In the genomic region with DNA sequence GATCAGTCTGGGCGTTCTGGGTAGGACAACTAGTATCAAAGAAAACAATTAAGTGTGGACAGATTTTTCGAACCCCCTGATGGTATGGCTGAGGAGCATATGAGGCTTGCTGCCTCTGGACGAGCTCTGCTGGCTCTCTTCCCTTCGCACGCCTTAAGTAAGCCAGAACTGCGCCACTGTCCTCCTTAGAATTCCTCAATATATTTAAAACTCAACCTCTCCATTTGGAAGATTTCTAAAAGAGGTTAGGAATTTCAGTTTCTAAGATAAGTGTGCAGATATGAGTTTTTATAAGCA, we compare ENCODE assay signal across 37 cellular contexts. TPM values are rescaled to one million over a fixed set of nuclear protein-coding genes. Genes with fewer than 3 reads are reported as not detected.
DNase-seq lines count a peak whose midpoint lies in the region; ATAC-seq, FAIRE-seq and TF ChIP-seq lines count a peak whose summit lies in the region.
"Had no signal": no experiment of that assay in that cellular context is flagged by ENCODE, and none has a peak within 500 bp of the region (broad histone marks: within the 10 kb centered on the region; RNA-seq: fewer than 3 reads in every experiment).

No MANE protein-coding gene starts in this region.

- FAIRE-seq in GM19239 (lab: Jason Lieb, UNC), result peak; percentile 11
- no peak for FAIRE-seq in kidney (lab: Jason Lieb, UNC)
- FAIRE-seq: bronchial epithelial cell, H1 had no signal

- TF ChIP-seq CTCF in kidney (IDR thresholded peaks at IDR 0.05; ENCODE audit: borderline replicate concordance, extremely low read depth, insufficient read depth), result no peak
- TF ChIP-seq CTCF in gastroesophageal sphincter (IDR thresholded peaks at IDR 0.05), result no peak

- ATAC-seq in gastroesophageal sphincter, result no peak
- ATAC-seq: activated naive CD4-positive, alpha-beta T cell treated with anti-CD3 and anti-CD28 coated beads, Interleukin-2, amount 50 U/mL, for 72 hours; sciatic nerve; stimulated activated naive CD8-positive, alpha-beta T cell treated with anti-CD3 and anti-CD28 coated beads, Interleukin-15, amount 100 ng/mL, for 72 hours had no signal

- DNase-seq in GM19239 (ENCODE audit: insufficient read length, low spot score) (no peak), adipocyte (ENCODE audit: low read depth) (no peak), kidney (no peak), NOMO-1 (lab: John Stamatoyannopoulos, UW; ENCODE audit: unreplicated experiment in 2 of 2) (no peak), NCI-H187 treated with DMSO at 0.1 percent for 48 hours (lab: John Stamatoyannopoulos, UW) (no peak)
- DNase-seq in activated CD4-positive, alpha-beta T cell treated with anti-CD3 and anti-CD28 coated beads for 48 hours, result no peak
- DNase-seq: ACHN; activated CD4-positive, alpha-beta T cell treated with anti-CD3 and anti-CD28 coated beads, Interleukin-2, amount 10 ng/mL, durations not matched to agents 24 days and 14 days; activated CD8-positive, alpha-beta memory T cell treated with anti-CD3 and anti-CD28 coated beads for 24 hours; activated T-cell treated with anti-CD3 and anti-CD28 coated beads for 4 hours; aorta; BE2C; colonic mucosa; COR-L47; effector CD8-positive, alpha-beta T cell; GDM1; islet precursor cell; mammary epithelial cell; NCI-H146; NCI-H446; NCI-H774; SJCRH30; stimulated activated CD4-positive, alpha-beta T cell treated with anti-CD3 and anti-CD28 coated beads, Interleukin-12 subunit alpha, Interleukin-12 subunit beta, amount 100 ng/mL, for 4 hours; stimulated activated CD4-positive, alpha-beta T cell treated with anti-CD3 and anti-CD28 coated beads, Interleukin-2, amount 100 ng/mL, for 48 hours; stimulated activated naive CD8-positive, alpha-beta T cell treated with anti-CD3 and anti-CD28 coated beads, Interleukin-15, amount 100 ng/mL, for 72 hours; SW 1271; T1000; WERI-Rb-1 had no signal

- H3K36me3 ChIP-seq in adipocyte (ENCODE audit: control insufficient read depth, insufficient read depth, low read length, severe bottlenecking) (no peaks in the 10 kb centered on the region), kidney (ENCODE audit: control insufficient read depth in 1 of 2, insufficient read depth in 2 of 2, low read length in 2 of 2) (no peaks in the 10 kb centered on the region), rectal smooth muscle tissue (ENCODE audit: control insufficient read depth, insufficient read depth, low read length) (no peaks in the 10 kb centered on the region), gastroesophageal sphincter (peaks cover 0 to 4% of the 10 kb centered on the region in 2 donors)
- H3K36me3 ChIP-seq: BE2C, colonic mucosa, neural progenitor cell, SJCRH30, WERI-Rb-1 had no signal

- intact Hi-C loops in kidney (cut with DNase I), result no loop called here

- H3K4me3 ChIP-seq in adipocyte (ENCODE audit: low read length), result peak overlapping the region; percentile 44
- peak overlapping the region in 1 of 2 donors; percentile 17 for H3K4me3 ChIP-seq in kidney (ENCODE audit: low read length in 2 of 2)
- peak overlapping the region; percentile 30 for H3K4me3 ChIP-seq in rectal smooth muscle tissue (ENCODE audit: low read length)
- no peak overlapping the region for H3K4me3 ChIP-seq in gastroesophageal sphincter
- H3K4me3 ChIP-seq: colonic mucosa, neural progenitor cell, SJCRH30 had no signal

- H3K9ac ChIP-seq in adipocyte (ENCODE audit: low read length) (no peak overlapping the region), kidney (ENCODE audit: low read length in 2 of 2) (no peak overlapping the region), rectal smooth muscle tissue (ENCODE audit: low read length) (no peak overlapping the region)
- H3K9ac ChIP-seq: neural progenitor cell had no signal

- TF ChIP-seq EP300 in gastroesophageal sphincter (IDR thresholded peaks at IDR 0.05), result no peak

- H3K27ac ChIP-seq in kidney (ENCODE audit: low read depth in 2 of 2, low read length in 2 of 2) (peak overlapping the region; percentile 30 to 70), rectal smooth muscle tissue (ENCODE audit: low read depth, low read length) (no peak overlapping the region), gastroesophageal sphincter (no peak overlapping the region)
- H3K27ac ChIP-seq: colonic mucosa, epithelial cell of prostate, neural progenitor cell, SJCRH30, WERI-Rb-1 had no signal

- TF ChIP-seq POLR2A in gastroesophageal sphincter (IDR thresholded peaks at IDR 0.05), result no peak

- H3K4me1 ChIP-seq in adipocyte (ENCODE audit: control insufficient read depth, insufficient read depth, low read length) (peaks cover 18% of the 10 kb centered on the region), kidney (ENCODE audit: control insufficient read depth in 1 of 2, insufficient read depth in 1 of 2, low read depth in 1 of 2, low read length in 2 of 2) (peaks cover 0 to 9% of the 10 kb centered on the region in 2 donors), rectal smooth muscle tissue (ENCODE audit: control insufficient read depth, insufficient read depth, low read length) (peaks cover 2% of the 10 kb centered on the region), gastroesophageal sphincter (peaks cover 0 to 17% (median 0%) of the 10 kb centered on the region in 3 donors)
- H3K4me1 ChIP-seq: BE2C, colonic mucosa had no signal

- H3K27me3 ChIP-seq in adipocyte (replicated peaks; ENCODE audit: control insufficient read depth, insufficient read depth, low read length) (no peaks in the 10 kb centered on the region), rectal smooth muscle tissue (ENCODE audit: control insufficient read depth, insufficient read depth, low read length) (no peaks in the 10 kb centered on the region), gastroesophageal sphincter (no peaks in the 10 kb centered on the region)
- H3K27me3 ChIP-seq: BE2C, colonic mucosa, neural progenitor cell, SJCRH30 had no signal

- no peaks in the 10 kb centered on the region for H3K9me3 ChIP-seq in adipocyte (ENCODE audit: control insufficient read depth, low read length)
- peaks cover 0 to 19% of the 10 kb centered on the region in 2 donors for H3K9me3 ChIP-seq in kidney (ENCODE audit: control insufficient read depth in 1 of 2, low read length in 2 of 2)
- peaks cover 0 to 7% (median 0%) of the 10 kb centered on the region in 3 donors for H3K9me3 ChIP-seq in gastroesophageal sphincter
- H3K9me3 ChIP-seq: BE2C, colonic mucosa, SJCRH30 had no signal

- 40 to 49% methylated on average over 6 of the region's 6 CpGs for WGBS in gastroesophageal sphincter (ENCODE audit: low coverage in 1 of 2), 2 donors

RNA-seq across cellular contexts. Expression of gene EDRF1, which starts 9.3 kb away (rescaled TPM):
- total RNA-seq in kidney, result 25.3 TPM
- polyA plus RNA-seq in kidney (ENCODE audit: insufficient read depth, low read depth, low replicate concordance), result 11.4 TPM
- total RNA-seq in gastroesophageal sphincter, result 10 to 100 TPM in 3 of 4 donors, 1 to 10 TPM in 1; 7.8 to 22.1 (median 15.8) TPM

RNA-seq across cellular contexts. Expression of gene TEX36, which starts 27.3 kb away (rescaled TPM):
- total RNA-seq in kidney (not detected), gastroesophageal sphincter (not detected)
- not detected for polyA plus RNA-seq in kidney (ENCODE audit: insufficient read depth, low read depth, low replicate concordance)
- total RNA-seq: activated CD4-positive, alpha-beta T cell treated with anti-CD3 and anti-CD28 coated beads, Interleukin-2, amount 10 ng/mL, durations not matched to agents 24 days and 14 days; activated naive CD4-positive, alpha-beta T cell treated with anti-CD3 and anti-CD28 coated beads, Interleukin-2, amount 50 U/mL, for 72 hours; aorta; bronchial epithelial cell; colonic mucosa; H1; mammary epithelial cell; sciatic nerve; SJCRH30 had no signal
- polyA plus RNA-seq: aorta, H1, mammary epithelial cell, thymus had no signal

Comparison
In these comparisons a context has a peak if more than half of its experiments do, and no peak if none do; other contexts are left out.
1. H3K4me3 ChIP-seq: peak in adipocyte (single experiment) and rectal smooth muscle tissue (single experiment); none in gastroesophageal sphincter (0 of 2).
2. H3K27ac ChIP-seq: peak in kidney (2 of 2); none in rectal smooth muscle tissue (single experiment) and gastroesophageal sphincter (0 of 4).